8 cellular contexts compared by ENCODE assay signal in genomic region chr11:94325681-94326080, GRCh38. TPM values are rescaled to one million over a fixed set of nuclear protein-coding genes. Genes with fewer than 3 reads are reported as not detected.
A peak's percentile ranks its signal among the peaks of the same experiment; 100 is the strongest.
DNase-seq lines count a peak whose midpoint lies in the region; ATAC-seq and TF ChIP-seq lines count a peak whose summit lies in the region.

No MANE protein-coding gene starts in this region.

- TF ChIP-seq CTCF in CD14-positive monocyte (IDR thresholded peaks at IDR 0.05) (peak; percentile 50), endodermal cell (conservative IDR thresholded peaks at IDR 0.05) (peak; percentile 93)

- H3K9ac ChIP-seq in endodermal cell (ENCODE audit: extremely low read depth, low read length, poor library complexity, severe bottlenecking) = no peak overlapping the region

- ATAC-seq in GM19043 (IDR thresholded peaks at IDR 0.05; ENCODE audit: low read depth, unreplicated experiment) (peak; percentile 79), HG03196 (IDR thresholded peaks at IDR 0.05; ENCODE audit: unreplicated experiment) (peak; percentile 72)

- no peak overlapping the region for H3K27ac ChIP-seq in endodermal cell (ENCODE audit: low read depth, low read length)

- 17 to 33% methylated on average over 1 of the region's 1 CpG for WGBS in endodermal cell (ENCODE audit: insufficient coverage in 1 of 2, insufficient read length in 1 of 2), 2 experiments

- H3K4me3 Mint-ChIP-seq in CD14-positive monocyte = peak overlapping the region in 1 of 2 donors; percentile 32
- H3K4me3 Mint-ChIP-seq in endodermal cell = no peak overlapping the region

- no peak for DNase-seq in CD14-positive monocyte (ENCODE audit: low spot score)
- DNase-seq in T-helper 1 cell = peak in 3 of 5 donors; percentile 9 to 45 (median 12)
- peak; percentile 97 for DNase-seq in endodermal cell
- peak; percentile 42 to 66 for DNase-seq in stimulated activated CD4-positive, alpha-beta T cell treated with anti-CD3 and anti-CD28 coated beads, Interleukin-2, amount 100 ng/mL, for 24 hours
- no peak for DNase-seq in NCI-H2029 (lab: John Stamatoyannopoulos, UW)
- no peak for DNase-seq in NCI-H1436 treated with DMSO at 0.1 percent for 48 hours (lab: John Stamatoyannopoulos, UW)

- H3K27me3 Mint-ChIP-seq in CD14-positive monocyte (ENCODE audit: low read depth in 3 of 3) (peaks cover 2 to 5% (median 3%) of the 10 kb centered on the region in 3 donors), endodermal cell (ENCODE audit: insufficient read depth) (peaks cover 7% of the 10 kb centered on the region)

- no peak overlapping the region for H3K4me3 ChIP-seq in endodermal cell (ENCODE audit: low read length)

- intact Hi-C loops in CD14-positive monocyte (cut with micrococcal nuclease) = loop anchor here (5.0 to 10.0 kb wide), 2 partner anchors 179 to 182 kb away; no protein-coding TSS in a partner anchor

- no peaks in the 10 kb centered on the region for H3K36me3 Mint-ChIP-seq in CD14-positive monocyte
- no peaks in the 10 kb centered on the region for H3K36me3 Mint-ChIP-seq in endodermal cell (ENCODE audit: low read depth)

- H3K9me3 ChIP-seq in endodermal cell (ENCODE audit: control insufficient read depth, low read length) = no peaks in the 10 kb centered on the region

- peaks cover 0 to 5% (median 2%) of the 10 kb centered on the region in 7 donors for H3K9me3 Mint-ChIP-seq in CD14-positive monocyte
- no peaks in the 10 kb centered on the region for H3K9me3 Mint-ChIP-seq in endodermal cell

- H3K4me1 Mint-ChIP-seq in CD14-positive monocyte (peaks cover 13% of the 10 kb centered on the region), endodermal cell (no peaks in the 10 kb centered on the region)

- no peaks in the 10 kb centered on the region for H3K27me3 ChIP-seq in endodermal cell (ENCODE audit: control insufficient read depth, insufficient read depth, low read length, poor library complexity, severe bottlenecking)

- no peak overlapping the region for H3K27ac Mint-ChIP-seq in CD14-positive monocyte
- H3K27ac Mint-ChIP-seq in endodermal cell = no peak overlapping the region

- no peaks in the 10 kb centered on the region for H3K36me3 ChIP-seq in endodermal cell (ENCODE audit: control insufficient read depth, insufficient read depth, low read length)

- H3K4me1 ChIP-seq in endodermal cell (ENCODE audit: control insufficient read depth, insufficient read depth, low read length) = no peaks in the 10 kb centered on the region

RNA-seq across cellular contexts. Expression of gene IZUMO1R, which starts 21.3 kb away (rescaled TPM):
- polyA plus RNA-seq in CD14-positive monocyte = not detected
- total RNA-seq in endodermal cell = not detected
- polyA plus RNA-seq in endodermal cell (2013, experiment 1 of 2) = not detected
- polyA plus RNA-seq in endodermal cell (2013, experiment 2 of 2) = not detected

Comparison
In these comparisons a context has a peak if more than half of its experiments do, and no peak if none do; other contexts are left out.
1. DNase-seq: peak in T-helper 1 cell (3 of 5), endodermal cell (single experiment) and stimulated activated CD4-positive, alpha-beta T cell treated with anti-CD3 and anti-CD28 coated beads, Interleukin-2, amount 100 ng/mL, for 24 hours (2 of 2); none in CD14-positive monocyte (single experiment), NCI-H2029 (single experiment) and NCI-H1436 treated with DMSO at 0.1 percent for 48 hours (single experiment).